Comparison of ENCODE assay signal across 1 cellular context in the genomic region with DNA sequence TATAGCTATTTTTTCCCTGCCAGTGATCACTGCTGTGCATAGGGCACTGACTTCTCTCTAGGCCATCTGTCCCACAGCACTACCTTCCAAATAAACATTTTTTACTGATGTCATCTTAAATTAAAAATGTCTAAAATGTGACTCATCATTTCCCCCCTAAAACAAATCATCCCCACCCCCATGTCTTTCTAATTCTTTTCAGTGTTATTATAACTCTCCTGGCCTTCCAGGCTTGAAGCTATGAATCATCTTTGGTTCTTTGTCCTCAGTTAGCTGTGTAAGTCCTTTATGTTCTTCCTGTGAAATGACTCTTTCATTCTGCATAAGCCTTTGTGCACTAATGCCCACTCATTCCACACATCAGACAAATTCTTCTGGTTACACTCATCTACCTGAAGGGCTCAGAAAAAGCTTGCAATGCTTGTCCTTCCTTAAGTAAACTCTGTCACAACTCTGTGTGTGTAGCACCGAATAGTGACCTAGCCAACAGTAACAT.
TF ChIP-seq lines count a peak whose summit lies in the region.

No MANE protein-coding gene starts in this region.

TF ChIP-seq in SK-N-SH, 30 proteins besides CTCF, POLR2A, EP300 and RAD21 (continued from another document):
- TF ChIP-seq, protein P1, sequence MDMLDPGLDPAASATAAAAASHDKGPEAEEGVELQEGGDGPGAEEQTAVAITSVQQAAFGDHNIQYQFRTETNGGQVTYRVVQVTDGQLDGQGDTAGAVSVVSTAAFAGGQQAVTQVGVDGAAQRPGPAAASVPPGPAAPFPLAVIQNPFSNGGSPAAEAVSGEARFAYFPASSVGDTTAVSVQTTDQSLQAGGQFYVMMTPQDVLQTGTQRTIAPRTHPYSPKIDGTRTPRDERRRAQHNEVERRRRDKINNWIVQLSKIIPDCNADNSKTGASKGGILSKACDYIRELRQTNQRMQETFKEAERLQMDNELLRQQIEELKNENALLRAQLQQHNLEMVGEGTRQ (IDR thresholded peaks at IDR 0.05; ENCODE audit: borderline replicate concordance, low read depth, low read length): no peak
- TF ChIP-seq, protein P2, sequence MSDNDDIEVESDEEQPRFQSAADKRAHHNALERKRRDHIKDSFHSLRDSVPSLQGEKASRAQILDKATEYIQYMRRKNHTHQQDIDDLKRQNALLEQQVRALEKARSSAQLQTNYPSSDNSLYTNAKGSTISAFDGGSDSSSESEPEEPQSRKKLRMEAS (IDR thresholded peaks at IDR 0.05; ENCODE audit: low read depth): 0 out of 2 replicates have a peak, but pooled peaks have one; percentile 41
- TF ChIP-seq RXRA (IDR thresholded peaks at IDR 0.05; ENCODE audit: borderline replicate concordance, low read depth) (peak; percentile 82), REST (IDR thresholded peaks at IDR 0.05; ENCODE audit: low read depth, low read length) (no peak), MXI1 (IDR thresholded peaks at IDR 0.05; ENCODE audit: low read depth, low read length) (no peak), NFIC (IDR thresholded peaks at IDR 0.05; ENCODE audit: borderline replicate concordance) (peak; percentile 74), TEAD4 (IDR thresholded peaks at IDR 0.05; ENCODE audit: borderline replicate concordance, insufficient read depth) (peak; percentile 89), ELF1 (IDR thresholded peaks at IDR 0.05) (no peak), TAF1 (IDR thresholded peaks at IDR 0.05; ENCODE audit: borderline replicate concordance, low read depth, low read length) (no peak; the same call in 1 of the 2 replicates), FOXM1 (IDR thresholded peaks at IDR 0.05; ENCODE audit: low read depth) (no peak), JUND (IDR thresholded peaks at IDR 0.05) (peak; percentile 97), FOSL2 (IDR thresholded peaks at IDR 0.05; ENCODE audit: borderline replicate concordance, low read depth) (peak; percentile 94), FOXJ3 (CRISPR knock-in tag; IDR thresholded peaks at IDR 0.05) (no peak), GATA2 (CRISPR knock-in tag; IDR thresholded peaks at IDR 0.05) (no peak)
- TF ChIP-seq, protein P3, sequence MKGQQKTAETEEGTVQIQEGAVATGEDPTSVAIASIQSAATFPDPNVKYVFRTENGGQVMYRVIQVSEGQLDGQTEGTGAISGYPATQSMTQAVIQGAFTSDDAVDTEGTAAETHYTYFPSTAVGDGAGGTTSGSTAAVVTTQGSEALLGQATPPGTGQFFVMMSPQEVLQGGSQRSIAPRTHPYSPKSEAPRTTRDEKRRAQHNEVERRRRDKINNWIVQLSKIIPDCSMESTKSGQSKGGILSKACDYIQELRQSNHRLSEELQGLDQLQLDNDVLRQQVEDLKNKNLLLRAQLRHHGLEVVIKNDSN (IDR thresholded peaks at IDR 0.05; ENCODE audit: borderline replicate concordance, low read depth): no peak
- TF ChIP-seq, protein P4, sequence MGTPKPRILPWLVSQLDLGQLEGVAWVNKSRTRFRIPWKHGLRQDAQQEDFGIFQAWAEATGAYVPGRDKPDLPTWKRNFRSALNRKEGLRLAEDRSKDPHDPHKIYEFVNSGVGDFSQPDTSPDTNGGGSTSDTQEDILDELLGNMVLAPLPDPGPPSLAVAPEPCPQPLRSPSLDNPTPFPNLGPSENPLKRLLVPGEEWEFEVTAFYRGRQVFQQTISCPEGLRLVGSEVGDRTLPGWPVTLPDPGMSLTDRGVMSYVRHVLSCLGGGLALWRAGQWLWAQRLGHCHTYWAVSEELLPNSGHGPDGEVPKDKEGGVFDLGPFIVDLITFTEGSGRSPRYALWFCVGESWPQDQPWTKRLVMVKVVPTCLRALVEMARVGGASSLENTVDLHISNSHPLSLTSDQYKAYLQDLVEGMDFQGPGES (IDR thresholded peaks at IDR 0.05; ENCODE audit: low read depth, low read length): no peak
- TF ChIP-seq, protein P5, sequence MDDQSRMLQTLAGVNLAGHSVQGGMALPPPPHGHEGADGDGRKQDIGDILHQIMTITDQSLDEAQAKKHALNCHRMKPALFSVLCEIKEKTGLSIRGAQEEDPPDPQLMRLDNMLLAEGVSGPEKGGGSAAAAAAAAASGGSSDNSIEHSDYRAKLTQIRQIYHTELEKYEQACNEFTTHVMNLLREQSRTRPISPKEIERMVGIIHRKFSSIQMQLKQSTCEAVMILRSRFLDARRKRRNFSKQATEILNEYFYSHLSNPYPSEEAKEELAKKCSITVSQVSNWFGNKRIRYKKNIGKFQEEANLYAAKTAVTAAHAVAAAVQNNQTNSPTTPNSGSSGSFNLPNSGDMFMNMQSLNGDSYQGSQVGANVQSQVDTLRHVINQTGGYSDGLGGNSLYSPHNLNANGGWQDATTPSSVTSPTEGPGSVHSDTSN (IDR thresholded peaks at IDR 0.05): peak; percentile 92
